In genomic region chr1:32886012-32886827, GRCh38 we compare ENCODE assay signal across 8 cellular contexts. TPM values are rescaled to one million over a fixed set of nuclear protein-coding genes. Genes with fewer than 3 reads are reported as not detected.
DNase-seq lines count a peak whose midpoint lies in the region.

HPCA (plus strand) TSS chr1:32886491; CDS start chr1:32888899, 2,408 bp downstream.

- H3K36me3 ChIP-seq in iPS-15b (ENCODE audit: control insufficient read depth, insufficient read depth, low read length): no peaks in the 10 kb centered on the region

- peaks cover 67% of the 10 kb centered on the region for H3K27me3 ChIP-seq in iPS-15b (ENCODE audit: control insufficient read depth, insufficient read depth, low read length)

- DNase-seq in NCI-H524 (lab: John Stamatoyannopoulos, UW) (peak; percentile 51 to 70), NCI-H524 treated with DMSO at 0.1 percent for 48 hours (lab: John Stamatoyannopoulos, UW) (no peak), NCI-H2171 treated with DMSO at 0.1 percent for 48 hours (lab: John Stamatoyannopoulos, UW) (peak; percentile 65), amniotic epithelial cell (ENCODE audit: low read depth) (peak; percentile 38), mesenteric fat pad (ENCODE audit: low spot score) (no peak), NCI-H187 treated with DMSO at 0.1 percent for 48 hours (lab: John Stamatoyannopoulos, UW) (no peak)
- peak; percentile 21 to 53 for DNase-seq in stimulated activated CD4-positive, alpha-beta T cell treated with anti-CD3 and anti-CD28 coated beads, Interleukin-4, amount 100 ng/mL, for 48 hours (ENCODE audit: low read depth in 2 of 2)

- no peaks in the 10 kb centered on the region for H3K9me3 ChIP-seq in iPS-15b (ENCODE audit: control insufficient read depth, insufficient read depth, low read length)

- peaks cover 2% of the 10 kb centered on the region for H3K4me1 ChIP-seq in iPS-15b (ENCODE audit: control insufficient read depth, insufficient read depth, low read length)

- H3K9ac ChIP-seq in iPS-15b (ENCODE audit: low read depth, low read length): no peak within 1 kb of the TSS

- peak within 1 kb of the TSS; percentile 52 for H3K4me3 ChIP-seq in iPS-15b (ENCODE audit: low read depth, low read length)

RNA-seq across cellular contexts. Expression of gene HPCA, which starts in this region (rescaled TPM):
- not detected for total RNA-seq in mesenteric fat pad

Comparison
In these comparisons a context has a peak if more than half of its experiments do, and no peak if none do; other contexts are left out.
1. DNase-seq: peak in NCI-H524 (2 of 2), NCI-H2171 treated with DMSO at 0.1 percent for 48 hours (single experiment), amniotic epithelial cell (single experiment) and stimulated activated CD4-positive, alpha-beta T cell treated with anti-CD3 and anti-CD28 coated beads, Interleukin-4, amount 100 ng/mL, for 48 hours (2 of 2); none in NCI-H524 treated with DMSO at 0.1 percent for 48 hours (single experiment), mesenteric fat pad (single experiment) and NCI-H187 treated with DMSO at 0.1 percent for 48 hours (single experiment).